ENCODE assay signal across 9 cellular contexts in the genomic region with DNA sequence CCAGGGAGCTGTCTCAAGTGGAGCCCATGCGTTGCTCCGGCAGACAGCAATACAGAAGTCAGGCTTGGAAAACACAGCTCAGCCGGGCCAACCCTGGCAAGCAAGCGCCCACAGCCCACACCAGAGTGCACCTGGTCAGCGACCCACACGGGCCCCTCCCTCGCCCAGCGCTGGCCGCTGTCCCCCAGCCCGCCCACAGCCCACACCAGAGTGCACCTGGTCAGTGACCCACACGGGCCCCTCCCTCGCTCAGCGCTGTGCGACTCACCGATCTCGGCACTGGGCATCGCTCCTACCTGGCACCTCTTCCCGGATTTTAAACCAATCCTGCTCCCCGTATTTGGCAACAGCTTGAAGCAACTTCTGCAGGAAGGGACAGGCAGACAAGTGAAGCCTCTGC.
"Had no signal": no experiment of that assay in that cellular context is flagged by ENCODE, and none has a peak within 500 bp of the region (broad histone marks: within the 10 kb centered on the region; RNA-seq: fewer than 3 reads in every experiment).

No MANE protein-coding gene starts in this region.

- DNase-seq: GM23248, GOT3, H7, HFFc6, IMR-90 had no signal

- H3K4me3 Mint-ChIP-seq: HFFc6 had no signal

- H2AFZ ChIP-seq: GM23248 had no signal

- H3K27ac Mint-ChIP-seq: HFFc6 had no signal

- FAIRE-seq: K562 had no signal

- H3K9ac ChIP-seq: GM23248 had no signal

- H3K4me3 ChIP-seq: GM23248, HAP-1, K562 had no signal

- ATAC-seq: HCT116, K562 had no signal

- H3K27ac ChIP-seq: GM23248, HL-60 had no signal

- H3K9me3 Mint-ChIP-seq: HFFc6 had no signal

- H3K9me3 ChIP-seq: HAP-1 had no signal

- H3K4me1 ChIP-seq: HAP-1 had no signal
